In the genomic region with DNA sequence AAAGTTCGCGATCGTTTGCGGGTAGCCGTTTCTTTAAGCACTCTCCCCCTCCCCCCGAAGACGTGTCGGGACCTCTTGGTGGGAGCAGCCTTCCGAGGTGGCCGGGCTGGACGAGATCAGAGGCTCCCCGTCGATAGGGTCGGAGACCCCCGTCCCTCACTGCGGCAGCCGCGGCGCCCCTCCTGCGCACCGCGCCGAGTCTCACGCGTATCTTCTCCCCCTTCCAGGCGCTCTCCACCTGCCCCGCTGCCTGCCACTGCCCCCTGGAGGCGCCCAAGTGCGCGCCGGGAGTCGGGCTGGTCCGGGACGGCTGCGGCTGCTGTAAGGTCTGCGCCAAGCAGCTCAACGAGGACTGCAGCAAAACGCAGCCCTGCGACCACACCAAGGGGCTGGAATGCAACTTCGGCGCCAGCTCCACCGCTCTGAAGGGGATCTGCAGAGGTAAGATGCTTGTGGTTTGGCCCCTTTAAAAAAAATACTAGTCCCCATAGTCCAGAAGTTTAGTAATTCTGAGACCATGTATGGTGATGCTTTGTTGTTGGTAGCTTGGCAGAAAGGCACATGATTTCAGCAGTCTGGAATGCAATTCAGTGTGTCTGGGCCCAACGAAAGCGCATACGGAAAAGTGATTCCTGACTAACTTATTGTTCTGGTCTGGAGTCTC, we compare ENCODE assay signal across 8 cellular contexts. TPM values are rescaled to one million over a fixed set of nuclear protein-coding genes. Genes with fewer than 3 reads are reported as not detected.
DNase-seq lines count a peak whose midpoint lies in the region; ATAC-seq and TF ChIP-seq lines count a peak whose summit lies in the region.

No MANE protein-coding gene starts in this region.

- no peak for TF ChIP-seq EP300 in stomach (IDR thresholded peaks at IDR 0.05)

- peak overlapping the region; percentile 54 to 74 (median 60) for H3K4me3 Mint-ChIP-seq in T-cell
- H3K4me3 Mint-ChIP-seq in effector memory CD8-positive, alpha-beta T cell: peak overlapping the region; percentile 62 to 77
- H3K4me3 Mint-ChIP-seq in memory B cell: peak overlapping the region; percentile 89

- TF ChIP-seq POLR2A in IMR-90 (IDR thresholded peaks at IDR 0.05; ENCODE audit: low read depth, low read length) (peak; percentile 92; the same call in 1 of the 2 replicates), stomach (IDR thresholded peaks at IDR 0.05) (no peak)

- H3K36me3 Mint-ChIP-seq in T-cell: no peaks in the 10 kb centered on the region
- no peaks in the 10 kb centered on the region for H3K36me3 Mint-ChIP-seq in effector memory CD8-positive, alpha-beta T cell (ENCODE audit: insufficient read depth)
- peaks cover 4% of the 10 kb centered on the region for H3K36me3 Mint-ChIP-seq in memory B cell

- peak overlapping the region; percentile 6 to 75; a peak in 3 of 4 replicates for H4K8ac ChIP-seq in IMR-90 (ENCODE audit: low read depth in 2 of 2, low read length in 2 of 2)

- peak overlapping the region; percentile 60 for H3K18ac ChIP-seq in IMR-90 (ENCODE audit: low read depth, low read length)

- peak; percentile 77 for DNase-seq in activated CD8-positive, alpha-beta memory T cell treated with anti-CD3 and anti-CD28 coated beads for 24 hours
- no peak for DNase-seq in activated CD8-positive, alpha-beta memory T cell treated with anti-CD3 and anti-CD28 coated beads, Interleukin-2, amount 50 U/mL, for 4 hours
- DNase-seq in IMR-90: peak; percentile 69
- DNase-seq in T-cell: peak in 5 of 34 experiments; percentile 6 to 19 (median 11)
- no peak for DNase-seq in effector memory CD8-positive, alpha-beta T cell
- DNase-seq in memory B cell (ENCODE audit: low spot score in 2 of 2): peak; percentile 41 to 58
- DNase-seq in stomach: peak; percentile 80

- peaks cover 22 to 31% (median 27%) of the 10 kb centered on the region in 3 donors for H3K4me1 Mint-ChIP-seq in T-cell
- H3K4me1 Mint-ChIP-seq in effector memory CD8-positive, alpha-beta T cell (ENCODE audit: low read depth in 2 of 2): peaks cover 11 to 16% of the 10 kb centered on the region in 2 donors
- peaks cover 30% of the 10 kb centered on the region for H3K4me1 Mint-ChIP-seq in memory B cell

- H2AK5ac ChIP-seq in IMR-90 (ENCODE audit: low read depth, low read length): peak overlapping the region; percentile 33; the same call in 1 of the 2 replicates

- H3K9me3 Mint-ChIP-seq in T-cell: no peaks in the 10 kb centered on the region
- no peaks in the 10 kb centered on the region for H3K9me3 Mint-ChIP-seq in effector memory CD8-positive, alpha-beta T cell
- no peaks in the 10 kb centered on the region for H3K9me3 Mint-ChIP-seq in memory B cell

- peak overlapping the region; percentile 80 for H2BK5ac ChIP-seq in IMR-90 (ENCODE audit: low read depth, low read length, poor library complexity, severe bottlenecking)

- H2BK120ac ChIP-seq in IMR-90 (ENCODE audit: low read depth, low read length): peak overlapping the region; percentile 85

- dilution Hi-C loops in IMR-90 (cut with HindIII; ENCODE audit: low sequenced_read_pairs, unreplicated experiment): no loop called here

- in situ Hi-C loops in IMR-90 (cut with MboI; ENCODE audit: low sequenced_read_pairs): no loop called here

- intact Hi-C loops in IMR-90 (cut with micrococcal nuclease): no loop called here
- intact Hi-C loops in stomach (cut with DNase I; ENCODE audit: low total_unique reads): no loop called here

- H3K9me3 ChIP-seq in IMR-90 (ENCODE audit: control insufficient read depth, insufficient read depth, low read length) (no peaks in the 10 kb centered on the region), stomach (no peaks in the 10 kb centered on the region)

- POLR2A ChIA-PET in IMR-90 (lab: Charles Lee; ENCODE audit: unreplicated experiment): interaction anchor here (0.9 to 3.0 kb wide), 10 partner anchors 13 to 284 kb away, joined by 3 to 22 read pairs (median 5); no protein-coding TSS in a partner anchor
- POLR2A ChIA-PET in T-cell (lab: Charles Lee): no interaction called here

- CTCF ChIA-PET in IMR-90 (lab: Yijun Ruan, JAX): interaction anchor here (1.1 to 1.2 kb wide), 2 partner anchors 30 to 48 kb away, joined by 4 to 6 read pairs; no protein-coding TSS in a partner anchor
- CTCF ChIA-PET in T-cell (lab: Charles Lee): interaction anchor here in 1 of 2 donors (0.7 kb wide), 1 partner anchor 1984 kb away, joined by 3 read pairs; no protein-coding TSS in a partner anchor

- H3K4me3 ChIP-seq in IMR-90 (ENCODE audit: insufficient read depth, low read depth, low read length) (peak overlapping the region; percentile 65), stomach (peak overlapping the region; percentile 56 to 88 (median 66))

- TF ChIP-seq RAD21 in IMR-90 (IDR thresholded peaks at IDR 0.05; ENCODE audit: low read length): peak; percentile 28; the same call in 1 of the 2 replicates

- peak; percentile 38 for TF ChIP-seq CTCF in IMR-90 (conservative IDR thresholded peaks at IDR 0.05; ENCODE audit: low read depth, low read length)
- TF ChIP-seq CTCF in stomach (IDR thresholded peaks at IDR 0.05): peak in 5 of 7 experiments; percentile 48 to 76 (median 71)

- WGBS in IMR-90 (ENCODE audit: extremely low coverage in 2 of 2, insufficient read length in 1 of 2), 2 experiments: 1% methylated on average over 22 of the region's 45 CpGs; no CpG with 5 or more reads in 1 of the 2 experiments
- WGBS in stomach, 5 donors: 2 to 5% (median 2%) methylated on average over 17 to 45 of the region's 45 CpGs

- peak overlapping the region; percentile 96 for H3K14ac ChIP-seq in IMR-90 (replicated peaks; ENCODE audit: low read depth, low read length)

- H2BK20ac ChIP-seq in IMR-90 (ENCODE audit: low read depth, low read length): peak overlapping the region; percentile 16; the same call in 1 of the 2 replicates

- peak overlapping the region; percentile 97 for H3K23ac ChIP-seq in IMR-90 (ENCODE audit: low read depth, low read length)

- BruUV-seq in IMR-90 (replicated peaks; lab: Mats Ljungman, UMichigan): no TSS peak

- H3K9me1 ChIP-seq in IMR-90 (ENCODE audit: insufficient read depth, low read length): no peaks in the 10 kb centered on the region

- H3K79me1 ChIP-seq in IMR-90 (ENCODE audit: low read depth in 1 of 2, low read length in 2 of 2): peaks cover 0 to 31% of the 10 kb centered on the region in 2 experiments; a peak in 3 of 4 replicates

- ATAC-seq in IMR-90 (ENCODE audit: low read depth) (0 out of 2 replicates have a peak, but pooled peaks have one; percentile 0), T-cell (replicated peaks in 1 of 4) (peak in 1 of 4 experiments; percentile 56), memory B cell (ENCODE audit: low read depth) (peak; percentile 67), HG02840 (IDR thresholded peaks at IDR 0.05; ENCODE audit: low FRiP score, unreplicated experiment) (no peak)
- ATAC-seq in effector memory CD8-positive, alpha-beta T cell (replicated peaks): no peak

- H2AK9ac ChIP-seq in IMR-90 (replicated peaks; ENCODE audit: low read depth, low read length, poor library complexity): peak overlapping the region; percentile 90

- H3K27me3 Mint-ChIP-seq in T-cell (peaks cover 58 to 61% of the 10 kb centered on the region in 2 donors), memory B cell (peaks cover 36% of the 10 kb centered on the region)
- H3K27me3 Mint-ChIP-seq in effector memory CD8-positive, alpha-beta T cell: peaks cover 66 to 82% of the 10 kb centered on the region in 2 donors

- peak overlapping the region; percentile 64; the same call in 1 of the 2 replicates for H3K4me2 ChIP-seq in IMR-90 (ENCODE audit: low read depth, low read length)

- H4K20me1 ChIP-seq in IMR-90 (ENCODE audit: insufficient read depth, low read length): peaks cover 39% of the 10 kb centered on the region

- H3K27me3 ChIP-seq in IMR-90 (ENCODE audit: control insufficient read depth, insufficient read depth, low read length) (no peaks in the 10 kb centered on the region), stomach (peaks cover 0 to 49% (median 23%) of the 10 kb centered on the region in 3 donors)

- peak overlapping the region; percentile 89 for H3K9ac ChIP-seq in IMR-90 (ENCODE audit: low read depth, low read length)

- peak overlapping the region; percentile 78 for H2AFZ ChIP-seq in IMR-90 (replicated peaks; ENCODE audit: low read length, poor library complexity)

- peak overlapping the region; percentile 10; the same call in 1 of the 2 replicates for H4K5ac ChIP-seq in IMR-90 (ENCODE audit: low read depth, low read length)

- no peak overlapping the region for H2BK15ac ChIP-seq in IMR-90 (ENCODE audit: low read depth, low read length)

- H3K4ac ChIP-seq in IMR-90 (ENCODE audit: low read depth, low read length): peak overlapping the region; percentile 90

- H3K27ac ChIP-seq in IMR-90 (ENCODE audit: insufficient read depth, low read length) (peak overlapping the region; percentile 78), stomach (peak overlapping the region; percentile 79 to 98 (median 95))

- H3K27ac Mint-ChIP-seq in T-cell (no peak overlapping the region), memory B cell (no peak overlapping the region)
- H3K27ac Mint-ChIP-seq in effector memory CD8-positive, alpha-beta T cell: no peak overlapping the region

- H3K4me1 ChIP-seq in IMR-90 (ENCODE audit: control insufficient read depth, insufficient read depth, low read length) (peaks cover 4% of the 10 kb centered on the region), stomach (peaks cover 17 to 68% (median 32%) of the 10 kb centered on the region in 4 donors)

- H3K36me3 ChIP-seq in IMR-90 (ENCODE audit: control insufficient read depth, insufficient read depth, low read length): peaks cover 22% of the 10 kb centered on the region
- H3K36me3 ChIP-seq in stomach: peaks cover 3 to 15% (median 10%) of the 10 kb centered on the region in 4 donors

- H3K56ac ChIP-seq in IMR-90 (ENCODE audit: extremely low read depth, insufficient read depth, low read length): peak overlapping the region; percentile 90

- peak overlapping the region; percentile 64; the same call in 1 of the 2 replicates for H4K91ac ChIP-seq in IMR-90 (ENCODE audit: insufficient read depth, low read depth, low read length)

TF ChIP-seq in IMR-90, 13 proteins besides CTCF, POLR2A, EP300 and RAD21 (continues in another document):
- TF ChIP-seq RCOR1 (IDR thresholded peaks at IDR 0.05; ENCODE audit: insufficient replicate concordance, low read length) (no peak), CHD1 (IDR thresholded peaks at IDR 0.05; ENCODE audit: low read depth, low read length) (peak; percentile 57; the same call in 1 of the 2 replicates), MXI1 (IDR thresholded peaks at IDR 0.05; ENCODE audit: borderline replicate concordance, low read depth, low read length) (no peak), RFX5 (IDR thresholded peaks at IDR 0.05; ENCODE audit: low read depth, low read length) (no peak)

RNA-seq across cellular contexts. Expression of gene CCN1, which starts 0.7 kb away (rescaled TPM):
- 76.9 and 90.3 TPM in 2 replicates for total RNA-seq in IMR-90 (2012; rRNA removed)
- polyA plus RNA-seq in IMR-90 (2012; rRNA removed): 819 and 905 TPM in 2 replicates
- polyA plus RNA-seq in IMR-90 (2012; cell fraction: cytosol; rRNA removed): 700 and 814 TPM in 2 replicates
- polyA plus RNA-seq in IMR-90 (2012; cell fraction: nucleus; rRNA removed; ENCODE audit: low replicate concordance): 1,179 and 1,372 TPM in 2 replicates
- total RNA-seq in T-cell: 1 to 10 TPM in 2 of 5 donors, under 1 TPM in 1, not detected in 2; 0.70 to 1.2 (median 1.1) TPM
- 100 to 1,000 TPM in 1 of 5 donors, 10 to 100 TPM in 4; 17.0 to 123 (median 70.1) TPM for total RNA-seq in stomach
- polyA plus RNA-seq in stomach: 10 to 100 TPM; 15.9 to 30.4 (median 22.7) TPM

Comparison
In these comparisons a context has a peak if more than half of its experiments do, and no peak if none do; other contexts are left out.
1. DNase-seq: peak in activated CD8-positive, alpha-beta memory T cell treated with anti-CD3 and anti-CD28 coated beads for 24 hours (single experiment), IMR-90 (single experiment), memory B cell (2 of 2) and stomach (single experiment); none in activated CD8-positive, alpha-beta memory T cell treated with anti-CD3 and anti-CD28 coated beads, Interleukin-2, amount 50 U/mL, for 4 hours (single experiment) and effector memory CD8-positive, alpha-beta T cell (0 of 3).
2. ATAC-seq: peak in IMR-90 (single experiment) and memory B cell (single experiment); none in effector memory CD8-positive, alpha-beta T cell (single experiment) and HG02840 (single experiment).
3. RNA of gene CCN1, which starts 0.7 kb away (total RNA-seq): 76.9 to 90.3 TPM in IMR-90 and 17.0 to 123 TPM in stomach; 0.70 to 1.2 TPM in T-cell; every median in the first group is over 4 times any median in the second.
4. Peak in every context shown above with its lines, with median percentiles within 50 percentile points of each other: H3K4me3 Mint-ChIP-seq.